24 cellular contexts compared by ENCODE assay signal in genomic region chr7:29078286-29078685, GRCh38.
"Had no signal": no experiment of that assay in that cellular context is flagged by ENCODE, and none has a peak within 500 bp of the region (broad histone marks: within the 10 kb centered on the region; RNA-seq: fewer than 3 reads in every experiment).

No MANE protein-coding gene starts in this region.

- H3K27ac ChIP-seq: epithelial cell of prostate, heart right ventricle, thoracic aorta, vagina, VCaP had no signal

- DNase-seq: activated CD4-positive, alpha-beta memory T cell treated with anti-CD3 and anti-CD28 coated beads, Interleukin-2, amount 10 ng/mL, durations not matched to agents 7 days and 5 days; activated CD4-positive, alpha-beta T cell treated with anti-CD3 and anti-CD28 coated beads, Interleukin-2, amount 10 ng/mL, durations not matched to agents 24 days and 14 days; activated gamma-delta T cell; activated naive CD4-positive, alpha-beta T cell treated with anti-CD3 and anti-CD28 coated beads, Interleukin-2, amount 50 U/mL, for 16 hours; activated naive CD8-positive, alpha-beta T cell treated with anti-CD3 and anti-CD28 coated beads, Interleukin-2, amount 50 U/mL, for 24 hours; heart right ventricle; islet precursor cell; left cardiac atrium; mesendoderm; naive B cell; occipital lobe; small intestine; stimulated activated CD4-positive, alpha-beta T cell treated with anti-CD3 and anti-CD28 coated beads, Interleukin-15, amount 100 ng/mL, for 24 hours; stimulated activated naive B cell treated with anti-CD40 and anti-IgM and Interleukin-4, amounts not matched to agents 10 μg/mL and 1 μg/mL and 100 μg/mL, for 72 hours had no signal

- H3K27me3 Mint-ChIP-seq: type B pancreatic cell had no signal

- H3K9me3 ChIP-seq: heart right ventricle, thoracic aorta, vagina had no signal

- H3K27me3 ChIP-seq: heart right ventricle, vagina had no signal

- H3K4me1 Mint-ChIP-seq: activated CD4-positive, alpha-beta memory T cell treated with anti-CD3 and anti-CD28 coated beads, Interleukin-2, amount 10 ng/mL, durations not matched to agents 7 days and 5 days; activated CD4-positive, alpha-beta T cell treated with anti-CD3 and anti-CD28 coated beads, Interleukin-2, amount 10 ng/mL, durations not matched to agents 24 days and 14 days; activated naive CD8-positive, alpha-beta T cell treated with anti-CD3 and anti-CD28 coated beads, Interleukin-2, amount 50 U/mL, for 24 hours; naive B cell; stimulated activated naive B cell treated with anti-CD40 and anti-IgM and Interleukin-4, amounts not matched to agents 10 μg/mL and 1 μg/mL and 100 μg/mL, for 72 hours had no signal

- H3K9me3 Mint-ChIP-seq: activated CD4-positive, alpha-beta memory T cell treated with anti-CD3 and anti-CD28 coated beads, Interleukin-2, amount 10 ng/mL, durations not matched to agents 7 days and 5 days; activated CD4-positive, alpha-beta T cell treated with anti-CD3 and anti-CD28 coated beads, Interleukin-2, amount 10 ng/mL, durations not matched to agents 24 days and 14 days; activated naive CD8-positive, alpha-beta T cell treated with anti-CD3 and anti-CD28 coated beads, Interleukin-2, amount 50 U/mL, for 24 hours; activated T-helper 1 cell treated with anti-CD3 and anti-CD28 coated beads, Interleukin-12 subunit alpha, Interleukin-12 subunit beta, Interleukin-2, Interleukin-4 antibody, amounts not matched to agents 30 ng/mL and 10 ng/mL and 1 ng/mL, durations not matched to agents 14 hours and 24 hours and 36 hours; brain; stimulated activated naive B cell treated with anti-CD40 and anti-IgM and Interleukin-4, amounts not matched to agents 10 μg/mL and 1 μg/mL and 100 μg/mL, for 72 hours had no signal

- H3K36me3 Mint-ChIP-seq: brain; naive B cell; stimulated activated naive B cell treated with anti-CD40 and anti-IgM and Interleukin-4, amounts not matched to agents 10 μg/mL and 1 μg/mL and 100 μg/mL, for 72 hours had no signal

- ATAC-seq: activated CD4-positive, CD25-positive, alpha-beta regulatory T cell treated with anti-CD3 and anti-CD28 coated beads, Interleukin-2, amount 50 U/mL, for 24 hours; activated naive CD8-positive, alpha-beta T cell treated with anti-CD3 and anti-CD28 coated beads, Interleukin-2, amount 50 U/mL, for 24 hours; heart right ventricle; left cardiac atrium; sciatic nerve; stimulated activated naive B cell treated with anti-CD40 and anti-IgM and Interleukin-4, amounts not matched to agents 10 μg/mL and 1 μg/mL and 100 μg/mL, for 72 hours had no signal

- H3K4me3 ChIP-seq: heart right ventricle, thoracic aorta, vagina had no signal

- H3K36me3 ChIP-seq: thoracic aorta, vagina had no signal

- H3K27ac Mint-ChIP-seq: activated CD4-positive, alpha-beta memory T cell treated with anti-CD3 and anti-CD28 coated beads, Interleukin-2, amount 10 ng/mL, durations not matched to agents 7 days and 5 days; activated CD4-positive, alpha-beta T cell treated with anti-CD3 and anti-CD28 coated beads, Interleukin-2, amount 10 ng/mL, durations not matched to agents 24 days and 14 days; activated naive CD8-positive, alpha-beta T cell treated with anti-CD3 and anti-CD28 coated beads, Interleukin-2, amount 50 U/mL, for 24 hours; activated T-helper 1 cell treated with anti-CD3 and anti-CD28 coated beads, Interleukin-12 subunit alpha, Interleukin-12 subunit beta, Interleukin-2, Interleukin-4 antibody, amounts not matched to agents 30 ng/mL and 10 ng/mL and 1 ng/mL, durations not matched to agents 14 hours and 24 hours and 36 hours; naive B cell; stimulated activated naive B cell treated with anti-CD40 and anti-IgM and Interleukin-4, amounts not matched to agents 10 μg/mL and 1 μg/mL and 100 μg/mL, for 72 hours; type B pancreatic cell had no signal

- H3K4me3 Mint-ChIP-seq: activated CD4-positive, alpha-beta memory T cell treated with anti-CD3 and anti-CD28 coated beads, Interleukin-2, amount 10 ng/mL, durations not matched to agents 7 days and 5 days; activated CD4-positive, alpha-beta T cell treated with anti-CD3 and anti-CD28 coated beads, Interleukin-2, amount 10 ng/mL, durations not matched to agents 24 days and 14 days; activated naive CD8-positive, alpha-beta T cell treated with anti-CD3 and anti-CD28 coated beads, Interleukin-2, amount 50 U/mL, for 24 hours; activated T-helper 1 cell treated with anti-CD3 and anti-CD28 coated beads, Interleukin-12 subunit alpha, Interleukin-12 subunit beta, Interleukin-2, Interleukin-4 antibody, amounts not matched to agents 30 ng/mL and 10 ng/mL and 1 ng/mL, durations not matched to agents 14 hours and 24 hours and 36 hours; brain; naive B cell; neural crest cell; stimulated activated naive B cell treated with anti-CD40 and anti-IgM and Interleukin-4, amounts not matched to agents 10 μg/mL and 1 μg/mL and 100 μg/mL, for 72 hours; type B pancreatic cell had no signal

- H3K4me1 ChIP-seq: heart right ventricle had no signal
